In the genomic region with DNA sequence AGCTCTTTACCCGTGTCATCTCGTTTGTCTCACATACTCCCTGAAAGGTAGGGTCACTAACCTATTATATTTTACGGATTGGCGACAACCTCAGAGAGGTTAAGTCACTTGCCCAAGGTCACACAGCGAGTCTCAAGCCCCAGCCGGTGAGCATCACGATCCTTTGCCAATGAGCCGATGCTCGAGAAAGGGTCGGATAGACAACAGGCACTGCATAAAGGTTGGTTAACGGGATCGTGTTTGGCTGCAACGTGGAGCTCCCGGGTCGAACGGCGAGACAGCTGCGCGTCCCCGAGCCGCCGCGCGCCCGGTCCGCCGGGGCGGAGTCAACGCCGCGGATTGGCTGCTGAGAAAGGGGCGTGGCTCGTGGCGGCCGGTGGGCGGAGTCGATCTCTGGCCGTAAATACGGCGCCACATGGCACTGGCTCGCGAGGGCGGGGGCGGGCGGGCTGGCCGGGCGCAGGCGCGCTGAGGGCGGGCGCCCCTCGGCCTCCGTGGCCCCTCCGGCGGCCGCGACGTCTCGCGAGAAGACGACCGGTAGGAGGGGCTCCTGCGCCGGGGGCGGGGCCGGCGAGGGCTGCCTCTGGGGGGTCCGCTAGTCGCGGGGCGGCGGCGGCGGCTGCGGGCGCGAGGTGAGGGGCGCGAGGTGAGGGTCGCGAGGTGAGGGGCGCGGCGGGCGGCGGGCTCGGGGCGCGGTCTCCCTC, we compare ENCODE assay signal across 8 cellular contexts.
DNase-seq lines count a peak whose midpoint lies in the region; ATAC-seq lines count a peak whose summit lies in the region.

A gene (plus strand): TSS at position 598 of the 704 bp plus-strand sequence. CDS start 29,029 bp downstream, outside the sequence.

- ATAC-seq in GM19035 (IDR thresholded peaks at IDR 0.05; ENCODE audit: unreplicated experiment) (peak; percentile 54), HG03432 (IDR thresholded peaks at IDR 0.05; ENCODE audit: unreplicated experiment) (peak; percentile 50)

- peak; percentile 100 for DNase-seq in AG08395 (ENCODE audit: low spot score)
- peak; percentile 92 for DNase-seq in NCI-H510A (lab: John Stamatoyannopoulos, UW)
- peak; percentile 95 for DNase-seq in activated CD4-positive, alpha-beta T cell treated with anti-CD3 and anti-CD28 coated beads for 48 hours
- DNase-seq in kidney glomerular epithelial cell (lab: John Stamatoyannopoulos, UW): peak; percentile 89
- DNase-seq in stimulated activated CD4-positive, alpha-beta T cell treated with anti-CD3 and anti-CD28 coated beads, Interleukin-15, amount 100 ng/mL, for 24 hours: peak; percentile 94

- peak within 1 kb of the TSS; percentile 70 for H3K27ac ChIP-seq in cingulate gyrus (ENCODE audit: low read depth, low read length)

Comparison
In these comparisons a context has a peak if more than half of its experiments do, and no peak if none do; other contexts are left out.
1. Peak in every context shown above with its lines: DNase-seq, ATAC-seq and H3K27ac ChIP-seq.